ENCODE assay signal across 28 cellular contexts in genomic region chr17:79095345-79096055, GRCh38. TPM values are rescaled to one million over a fixed set of nuclear protein-coding genes. Genes with fewer than 3 reads are reported as not detected.
DNase-seq lines count a peak whose midpoint lies in the region; ATAC-seq and TF ChIP-seq lines count a peak whose summit lies in the region.
"Had no signal": no experiment of that assay in that cellular context is flagged by ENCODE, and none has a peak within 500 bp of the region (broad histone marks: within the 10 kb centered on the region; RNA-seq: fewer than 3 reads in every experiment).

No MANE protein-coding gene starts in this region.

- no peak for ATAC-seq in activated CD8-positive, alpha-beta T cell treated with anti-CD3 and anti-CD28 coated beads for 36 hours
- no peak for ATAC-seq in activated CD8-positive, alpha-beta T cell treated with anti-CD3 and anti-CD28 coated beads, Interleukin-2, amount 10 ng/mL, durations not matched to agents 7 days and 5 days
- ATAC-seq: gastroesophageal sphincter, sciatic nerve had no signal

- H3K36me3 Mint-ChIP-seq in activated CD8-positive, alpha-beta T cell treated with anti-CD3 and anti-CD28 coated beads for 36 hours (ENCODE audit: low read depth), result no peaks in the 10 kb centered on the region
- H3K36me3 Mint-ChIP-seq in activated CD8-positive, alpha-beta T cell treated with anti-CD3 and anti-CD28 coated beads, Interleukin-2, amount 10 ng/mL, durations not matched to agents 7 days and 5 days (ENCODE audit: low read depth), result no peaks in the 10 kb centered on the region
- H3K36me3 Mint-ChIP-seq: activated naive CD8-positive, alpha-beta T cell; CD4-positive, CD25-positive, alpha-beta regulatory T cell; immature natural killer cell had no signal

- no peak overlapping the region for H3K27ac Mint-ChIP-seq in activated CD8-positive, alpha-beta T cell treated with anti-CD3 and anti-CD28 coated beads for 36 hours
- H3K27ac Mint-ChIP-seq in activated CD8-positive, alpha-beta T cell treated with anti-CD3 and anti-CD28 coated beads, Interleukin-2, amount 10 ng/mL, durations not matched to agents 7 days and 5 days, result no peak overlapping the region
- H3K27ac Mint-ChIP-seq: activated naive CD8-positive, alpha-beta T cell; activated T-helper 2 cell treated with anti-CD3 and anti-CD28 coated beads, Interferon-gamma antibody, Interleukin-2, Interleukin-4, amounts not matched to agents 10 μg/mL and 5 μg/mL and 100 μg/mL, durations not matched to agents 14 hours and 24 hours and 36 hours; CD4-positive, CD25-positive, alpha-beta regulatory T cell; immature natural killer cell; stimulated activated naive B cell treated with anti-CD40 and anti-IgM and Interleukin-4, amounts not matched to agents 10 μg/mL and 1 μg/mL and 100 μg/mL, for 72 hours had no signal

- intact Hi-C loops in activated CD8-positive, alpha-beta T cell treated with anti-CD3 and anti-CD28 coated beads for 36 hours (cut with micrococcal nuclease), result no loop called here

- H3K4me3 Mint-ChIP-seq in activated CD8-positive, alpha-beta T cell treated with anti-CD3 and anti-CD28 coated beads for 36 hours, result no peak overlapping the region
- no peak overlapping the region for H3K4me3 Mint-ChIP-seq in activated CD8-positive, alpha-beta T cell treated with anti-CD3 and anti-CD28 coated beads, Interleukin-2, amount 10 ng/mL, durations not matched to agents 7 days and 5 days
- H3K4me3 Mint-ChIP-seq: activated naive CD8-positive, alpha-beta T cell; CD4-positive, CD25-positive, alpha-beta regulatory T cell; central memory CD8-positive, alpha-beta T cell; immature natural killer cell; stimulated activated naive B cell treated with anti-CD40 and anti-IgM and Interleukin-4, amounts not matched to agents 10 μg/mL and 1 μg/mL and 100 μg/mL, for 72 hours had no signal

- peak; percentile 16 for DNase-seq in activated CD8-positive, alpha-beta T cell treated with anti-CD3 and anti-CD28 coated beads for 36 hours
- no peak for DNase-seq in activated CD8-positive, alpha-beta T cell treated with anti-CD3 and anti-CD28 coated beads, Interleukin-2, amount 10 ng/mL, durations not matched to agents 7 days and 5 days
- DNase-seq in ELR (ENCODE audit: low read depth) (peak; percentile 27), NCI-H2107 treated with DMSO at 0.1 percent for 48 hours (lab: John Stamatoyannopoulos, UW; ENCODE audit: unreplicated experiment) (peak; percentile 57), kidney tubule cell (ENCODE audit: low spot score) (peak; percentile 26), AG08395 (ENCODE audit: low spot score) (no peak), amniotic stem cell (lab: John Stamatoyannopoulos, UW) (no peak), NCI-H526 (lab: John Stamatoyannopoulos, UW) (no peak)
- DNase-seq: activated CD4-positive, alpha-beta T cell treated with anti-CD3 and anti-CD28 coated beads, Interleukin-2, amount 50 U/mL, for 4 hours; activated CD8-positive, alpha-beta memory T cell treated with anti-CD3 and anti-CD28 coated beads, Interleukin-2, amount 50 U/mL, for 48 hours; CD4-positive, CD25-positive, alpha-beta regulatory T cell; dermis blood vessel endothelial cell; EL; immature natural killer cell; mesendoderm; MM.1S; NCI-H2171; Peyer's patch; SIG-M5; stimulated activated CD4-positive, alpha-beta T cell treated with anti-CD3 and anti-CD28 coated beads, Interleukin-12 subunit alpha, Interleukin-12 subunit beta, amount 100 ng/mL, for 4 hours; stimulated activated CD4-positive, alpha-beta T cell treated with anti-CD3 and anti-CD28 coated beads, Interleukin-4, amount 100 ng/mL, for 4 hours; stimulated activated naive B cell treated with anti-CD40 and anti-IgM and Interleukin-4, amounts not matched to agents 10 μg/mL and 1 μg/mL and 100 μg/mL, for 72 hours; T-helper 9 cell had no signal

- peaks cover 10% of the 10 kb centered on the region for H3K4me1 Mint-ChIP-seq in activated CD8-positive, alpha-beta T cell treated with anti-CD3 and anti-CD28 coated beads for 36 hours (ENCODE audit: low read depth)
- peaks cover 11% of the 10 kb centered on the region for H3K4me1 Mint-ChIP-seq in activated CD8-positive, alpha-beta T cell treated with anti-CD3 and anti-CD28 coated beads, Interleukin-2, amount 10 ng/mL, durations not matched to agents 7 days and 5 days (ENCODE audit: low read depth)

- H3K9me3 Mint-ChIP-seq in activated CD8-positive, alpha-beta T cell treated with anti-CD3 and anti-CD28 coated beads for 36 hours, result no peaks in the 10 kb centered on the region
- no peaks in the 10 kb centered on the region for H3K9me3 Mint-ChIP-seq in activated CD8-positive, alpha-beta T cell treated with anti-CD3 and anti-CD28 coated beads, Interleukin-2, amount 10 ng/mL, durations not matched to agents 7 days and 5 days (ENCODE audit: insufficient read depth)
- H3K9me3 Mint-ChIP-seq: activated T-helper 2 cell treated with anti-CD3 and anti-CD28 coated beads, Interferon-gamma antibody, Interleukin-2, Interleukin-4, amounts not matched to agents 10 μg/mL and 5 μg/mL and 100 μg/mL, durations not matched to agents 14 hours and 24 hours and 36 hours; central memory CD8-positive, alpha-beta T cell; immature natural killer cell; stimulated activated naive B cell treated with anti-CD40 and anti-IgM and Interleukin-4, amounts not matched to agents 10 μg/mL and 1 μg/mL and 100 μg/mL, for 72 hours had no signal

- H3K27me3 Mint-ChIP-seq in activated CD8-positive, alpha-beta T cell treated with anti-CD3 and anti-CD28 coated beads for 36 hours, result peaks cover 23% of the 10 kb centered on the region
- peaks cover 12% of the 10 kb centered on the region for H3K27me3 Mint-ChIP-seq in activated CD8-positive, alpha-beta T cell treated with anti-CD3 and anti-CD28 coated beads, Interleukin-2, amount 10 ng/mL, durations not matched to agents 7 days and 5 days (ENCODE audit: low read depth)

- TF ChIP-seq CTCF in activated CD8-positive, alpha-beta T cell treated with anti-CD3 and anti-CD28 coated beads for 36 hours (IDR thresholded peaks at IDR 0.05), result no peak

- CTCF ChIA-PET in activated CD8-positive, alpha-beta T cell treated with anti-CD3 and anti-CD28 coated beads for 36 hours (lab: Charles Lee), result interaction anchor here (3.0 kb wide), 1 partner anchor 297 kb away, joined by 22 read pairs; no protein-coding TSS in a partner anchor
- CTCF ChIA-PET in activated CD8-positive, alpha-beta T cell treated with anti-CD3 and anti-CD28 coated beads, Interleukin-2, amount 10 ng/mL, durations not matched to agents 7 days and 5 days (lab: Charles Lee), result no interaction called here

- POLR2A ChIA-PET in activated CD8-positive, alpha-beta T cell treated with anti-CD3 and anti-CD28 coated beads for 36 hours (lab: Charles Lee), result no interaction called here
- POLR2A ChIA-PET in activated CD8-positive, alpha-beta T cell treated with anti-CD3 and anti-CD28 coated beads, Interleukin-2, amount 10 ng/mL, durations not matched to agents 7 days and 5 days (lab: Charles Lee), result no interaction called here

RNA-seq across cellular contexts. Expression of gene ENGASE, which starts 20.9 kb away (rescaled TPM):
- 10 to 100 TPM; 41.3 to 41.8 TPM for total RNA-seq in activated CD8-positive, alpha-beta T cell treated with anti-CD3 and anti-CD28 coated beads for 36 hours
- total RNA-seq in activated CD8-positive, alpha-beta T cell treated with anti-CD3 and anti-CD28 coated beads, Interleukin-2, amount 10 ng/mL, durations not matched to agents 7 days and 5 days, result 10 to 100 TPM; 38.2 to 41.1 TPM

Comparison
In these comparisons a context has a peak if more than half of its experiments do, and no peak if none do; other contexts are left out.
1. DNase-seq: peak in activated CD8-positive, alpha-beta T cell treated with anti-CD3 and anti-CD28 coated beads for 36 hours (single experiment), ELR (single experiment), NCI-H2107 treated with DMSO at 0.1 percent for 48 hours (single experiment) and kidney tubule cell (single experiment); none in activated CD8-positive, alpha-beta T cell treated with anti-CD3 and anti-CD28 coated beads, Interleukin-2, amount 10 ng/mL, durations not matched to agents 7 days and 5 days (single experiment), AG08395 (single experiment), amniotic stem cell (single experiment) and NCI-H526 (0 of 2).